11 cellular contexts compared by ENCODE assay signal in the genomic region with DNA sequence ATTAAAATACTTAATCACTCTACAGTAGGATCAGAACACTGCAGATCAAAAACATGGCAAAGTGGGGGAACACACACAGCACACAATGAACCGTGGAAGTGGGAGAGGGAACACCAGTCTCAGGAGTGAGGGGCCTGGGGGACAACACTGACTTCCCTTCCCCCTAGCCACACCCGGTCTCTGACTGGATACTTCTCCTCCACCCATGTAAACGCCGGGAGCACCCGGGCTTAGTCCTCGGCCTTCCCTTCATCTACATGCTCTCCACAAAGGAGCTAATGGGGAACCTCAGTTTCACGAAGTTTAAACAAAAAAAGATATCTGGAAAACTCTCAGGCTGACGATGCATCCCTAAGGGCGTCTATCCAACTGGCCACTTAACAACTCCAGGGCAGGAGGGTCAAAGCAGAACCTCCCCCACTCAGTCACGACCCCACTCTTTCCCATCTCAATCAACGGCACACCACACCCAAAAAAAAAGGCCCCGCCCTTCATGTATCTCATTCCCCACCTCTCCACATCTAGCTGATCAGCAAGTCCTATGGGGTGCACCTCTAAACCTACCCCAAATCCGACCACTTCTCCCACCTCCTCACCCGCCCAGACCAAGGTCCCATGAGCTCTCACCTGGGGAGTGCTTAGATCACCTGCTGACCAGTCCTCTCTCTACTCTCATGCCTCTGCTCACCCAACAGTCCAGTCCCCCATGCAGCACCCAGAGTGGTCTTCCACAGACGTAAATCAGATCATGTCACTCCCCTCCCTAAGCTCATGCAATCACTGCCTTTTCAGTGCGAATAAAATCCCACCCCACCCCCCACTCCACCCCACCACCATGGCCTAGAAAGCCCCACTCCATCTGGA. TPM values are rescaled to one million over a fixed set of nuclear protein-coding genes. Genes with fewer than 3 reads are reported as not detected.
DNase-seq lines count a peak whose midpoint lies in the region; ATAC-seq, FAIRE-seq and TF ChIP-seq lines count a peak whose summit lies in the region.
"Had no signal": no experiment of that assay in that cellular context is flagged by ENCODE, and none has a peak within 500 bp of the region (broad histone marks: within the 10 kb centered on the region; RNA-seq: fewer than 3 reads in every experiment).

No MANE protein-coding gene starts in this region.

- H3K4me1 Mint-ChIP-seq in activated CD8-positive, alpha-beta T cell treated with anti-CD3 and anti-CD28 coated beads, Interleukin-2, amount 10 ng/mL, durations not matched to agents 7 days and 5 days (ENCODE audit: low read depth) = peaks cover 34% of the 10 kb centered on the region

- POLR2A ChIA-PET in activated CD8-positive, alpha-beta T cell treated with anti-CD3 and anti-CD28 coated beads, Interleukin-2, amount 10 ng/mL, durations not matched to agents 7 days and 5 days (lab: Charles Lee) = interaction anchor here (0.6 kb wide), 1 partner anchor 10 kb away, joined by 3 read pairs; no protein-coding TSS in a partner anchor

- TF ChIP-seq CTCF in left ventricle myocardium inferior (IDR thresholded peaks at IDR 0.05; ENCODE audit: borderline replicate concordance) (no peak), sigmoid colon (IDR thresholded peaks at IDR 0.05) (no peak)

- TF ChIP-seq EP300 in sigmoid colon (IDR thresholded peaks at IDR 0.05) = no peak

- H3K4me1 ChIP-seq in left ventricle myocardium inferior = peaks cover 99% of the 10 kb centered on the region
- peaks cover 0 to 100% (median 97%) of the 10 kb centered on the region in 4 donors for H3K4me1 ChIP-seq in sigmoid colon

- H3K36me3 ChIP-seq in left ventricle myocardium inferior (no peaks in the 10 kb centered on the region), sigmoid colon (no peaks in the 10 kb centered on the region), H7 (replicated peaks; ENCODE audit: control insufficient read depth, insufficient read depth, low read length) (no peaks in the 10 kb centered on the region; the same call in 1 of the 2 replicates)

- H3K36me3 Mint-ChIP-seq in activated CD8-positive, alpha-beta T cell treated with anti-CD3 and anti-CD28 coated beads, Interleukin-2, amount 10 ng/mL, durations not matched to agents 7 days and 5 days (ENCODE audit: low read depth) = peaks cover 13% of the 10 kb centered on the region

- no peaks in the 10 kb centered on the region for H3K9me3 Mint-ChIP-seq in activated CD8-positive, alpha-beta T cell treated with anti-CD3 and anti-CD28 coated beads, Interleukin-2, amount 10 ng/mL, durations not matched to agents 7 days and 5 days (ENCODE audit: insufficient read depth)
- H3K9me3 Mint-ChIP-seq: activated CD4-positive, alpha-beta memory T cell treated with anti-CD3 and anti-CD28 coated beads, Interleukin-2, amount 10 ng/mL, durations not matched to agents 7 days and 5 days had no signal

- CTCF ChIA-PET in activated CD8-positive, alpha-beta T cell treated with anti-CD3 and anti-CD28 coated beads, Interleukin-2, amount 10 ng/mL, durations not matched to agents 7 days and 5 days (lab: Charles Lee) = interaction anchor here (1.4 kb wide), 1 partner anchor 52 kb away, joined by 4 read pairs; no protein-coding TSS in a partner anchor

- H3K27ac ChIP-seq in left ventricle myocardium inferior (replicated peaks) (peak overlapping the region; percentile 67), sigmoid colon (peak overlapping the region; percentile 82 to 92 (median 88))

- H3K27me3 ChIP-seq in left ventricle myocardium inferior (ENCODE audit: low read depth) (no peaks in the 10 kb centered on the region), sigmoid colon (no peaks in the 10 kb centered on the region), H7 (ENCODE audit: control insufficient read depth, insufficient read depth, low read length) (no peaks in the 10 kb centered on the region)

- H3K4me3 Mint-ChIP-seq in activated CD8-positive, alpha-beta T cell treated with anti-CD3 and anti-CD28 coated beads, Interleukin-2, amount 10 ng/mL, durations not matched to agents 7 days and 5 days = no peak overlapping the region
- H3K4me3 Mint-ChIP-seq: activated CD4-positive, alpha-beta memory T cell treated with anti-CD3 and anti-CD28 coated beads, Interleukin-2, amount 10 ng/mL, durations not matched to agents 7 days and 5 days had no signal

- no peak overlapping the region for H3K4me3 ChIP-seq in left ventricle myocardium inferior
- H3K4me3 ChIP-seq in sigmoid colon = peak overlapping the region in 1 of 4 donors; percentile 8
- H3K4me3 ChIP-seq in H7 (ENCODE audit: insufficient read depth, low read depth, low read length) = no peak overlapping the region

- 51 to 65% methylated on average over 16 of the region's 16 CpGs for WGBS in sigmoid colon, 2 donors

- TF ChIP-seq POLR2A in sigmoid colon (IDR thresholded peaks at IDR 0.05) = no peak
- no peak for TF ChIP-seq POLR2A in GM12891 (IDR thresholded peaks at IDR 0.05; ENCODE audit: low read depth, low read length)

- H3K27ac Mint-ChIP-seq in activated CD8-positive, alpha-beta T cell treated with anti-CD3 and anti-CD28 coated beads, Interleukin-2, amount 10 ng/mL, durations not matched to agents 7 days and 5 days = peak overlapping the region; percentile 2
- H3K27ac Mint-ChIP-seq: activated CD4-positive, alpha-beta memory T cell treated with anti-CD3 and anti-CD28 coated beads, Interleukin-2, amount 10 ng/mL, durations not matched to agents 7 days and 5 days had no signal

- no peak for ATAC-seq in activated CD8-positive, alpha-beta T cell treated with anti-CD3 and anti-CD28 coated beads, Interleukin-2, amount 10 ng/mL, durations not matched to agents 7 days and 5 days
- no peak for ATAC-seq in HG02870 (IDR thresholded peaks at IDR 0.05; ENCODE audit: unreplicated experiment)

- DNase-seq in CD1c-positive myeloid dendritic cell (ENCODE audit: extremely low spot score) (peak; percentile 56), left ventricle myocardium inferior (no peak), sigmoid colon (no peak), H7 (no peak), GM12891 (ENCODE audit: insufficient read length, low spot score) (no peak)
- DNase-seq in activated CD8-positive, alpha-beta T cell treated with anti-CD3 and anti-CD28 coated beads, Interleukin-2, amount 10 ng/mL, durations not matched to agents 7 days and 5 days = no peak
- no peak for DNase-seq in stimulated activated CD4-positive, alpha-beta T cell treated with anti-CD3 and anti-CD28 coated beads, Interleukin-4, amount 100 ng/mL, for 24 hours
- DNase-seq: activated CD4-positive, alpha-beta memory T cell treated with anti-CD3 and anti-CD28 coated beads, Interleukin-2, amount 10 ng/mL, durations not matched to agents 7 days and 5 days; NCI-H2029 had no signal

- FAIRE-seq in GM12891 (lab: Jason Lieb, UNC) = no peak
- FAIRE-seq: frontal cortex had no signal

- no peaks in the 10 kb centered on the region for H3K27me3 Mint-ChIP-seq in activated CD8-positive, alpha-beta T cell treated with anti-CD3 and anti-CD28 coated beads, Interleukin-2, amount 10 ng/mL, durations not matched to agents 7 days and 5 days (ENCODE audit: low read depth)
- H3K27me3 Mint-ChIP-seq: activated CD4-positive, alpha-beta memory T cell treated with anti-CD3 and anti-CD28 coated beads, Interleukin-2, amount 10 ng/mL, durations not matched to agents 7 days and 5 days had no signal

- intact Hi-C loops in left ventricle myocardium inferior (cut with micrococcal nuclease) = no loop called here
- intact Hi-C loops in sigmoid colon (cut with DNase I) = no loop called here

- H3K9me3 ChIP-seq in left ventricle myocardium inferior (replicated peaks) (no peaks in the 10 kb centered on the region), sigmoid colon (no peaks in the 10 kb centered on the region)

TF ChIP-seq in GM12891, 5 proteins besides CTCF, POLR2A, EP300 and RAD21:
- TF ChIP-seq POLR2AphosphoS5 (IDR thresholded peaks at IDR 0.05; ENCODE audit: low read depth, low read length) = no peak
- TF ChIP-seq SPI1 (IDR thresholded peaks at IDR 0.05; ENCODE audit: low read depth, low read length) = no peak
- no peak for TF ChIP-seq POU2F2 (IDR thresholded peaks at IDR 0.05; ENCODE audit: low read depth, low read length)
- no peak for TF ChIP-seq PAX5 (IDR thresholded peaks at IDR 0.05; ENCODE audit: insufficient read depth, low read length, severe bottlenecking)
- no peak for TF ChIP-seq TAF1 (IDR thresholded peaks at IDR 0.05; ENCODE audit: low read depth, low read length)
TF ChIP-seq in GM12891: peak in this region for 0.

RNA-seq across cellular contexts. Expression of a gene that starts 7.4 kb away (rescaled TPM):
- total RNA-seq in activated CD8-positive, alpha-beta T cell treated with anti-CD3 and anti-CD28 coated beads, Interleukin-2, amount 10 ng/mL, durations not matched to agents 7 days and 5 days = 10 to 100 TPM; 28.1 to 28.7 TPM
- total RNA-seq in left ventricle myocardium inferior (36.8 TPM), sigmoid colon (10 to 100 TPM; 56.2 to 69.5 (median 63.7) TPM)
- polyA plus RNA-seq in sigmoid colon = 10 to 100 TPM; 20.8 to 40.1 (median 22.2) TPM
- total RNA-seq in H7 (2014; rRNA removed; shearing (Covaris generic)) = 56.9 and 60.7 TPM in 2 replicates
- polyA plus RNA-seq in GM12891 (2012; ENCODE audit: low read depth, missing spikeins) = 16.1 TPM

RNA-seq across cellular contexts. Expression of a gene that starts 23.6 kb away (rescaled TPM):
- 1 to 10 TPM; 8.1 to 9.1 TPM for total RNA-seq in activated CD8-positive, alpha-beta T cell treated with anti-CD3 and anti-CD28 coated beads, Interleukin-2, amount 10 ng/mL, durations not matched to agents 7 days and 5 days
- total RNA-seq in left ventricle myocardium inferior (10.0 TPM), sigmoid colon (10 to 100 TPM; 18.6 to 40.2 (median 26.4) TPM)
- 10 to 100 TPM in 2 of 3 donors, 1 to 10 TPM in 1; 8.4 to 14.8 (median 10.6) TPM for polyA plus RNA-seq in sigmoid colon
- total RNA-seq in H7 (2014; rRNA removed; shearing (Covaris generic)) = 5.1 and 11.7 TPM in 2 replicates
- 7.1 TPM for polyA plus RNA-seq in GM12891 (2012; ENCODE audit: low read depth, missing spikeins)
